In the genomic region with DNA sequence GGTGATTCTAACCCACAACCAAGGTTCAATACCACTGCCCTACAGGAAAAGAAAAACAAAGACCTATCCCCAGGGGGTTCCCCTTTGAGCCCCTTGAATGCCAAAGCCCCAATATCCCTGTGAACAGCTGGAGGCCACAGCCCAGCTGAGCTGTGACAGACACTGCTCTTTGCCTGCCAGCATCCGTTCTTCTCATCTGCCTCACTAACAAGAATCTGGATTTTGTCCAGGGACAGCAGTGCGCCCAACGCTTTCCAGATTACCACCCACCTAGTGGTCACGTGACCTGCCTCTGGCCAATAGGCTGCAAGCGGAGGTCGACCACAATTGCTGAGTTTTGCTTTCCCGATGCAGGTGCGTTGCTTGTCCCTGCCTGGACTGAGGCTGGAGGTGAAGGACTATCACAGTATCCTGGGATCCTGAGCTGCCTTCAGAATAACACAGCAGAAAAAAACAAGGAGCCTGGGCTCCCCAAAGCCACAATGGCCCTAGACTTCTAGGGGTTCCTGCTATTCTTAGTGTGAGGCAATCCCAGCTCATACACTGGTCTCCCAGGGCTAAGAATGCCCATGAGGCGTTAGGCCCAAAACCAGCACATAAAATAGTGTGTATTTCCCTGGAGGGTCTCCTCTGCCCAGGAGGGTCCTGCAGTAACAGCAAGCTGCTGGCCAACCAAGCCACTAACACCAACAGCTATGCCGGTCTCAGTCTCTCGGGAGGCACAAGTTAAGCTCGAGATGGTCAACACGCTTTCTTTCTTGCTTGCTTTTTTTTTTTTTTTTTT, we compare ENCODE assay signal across 8 cellular contexts. TPM values are rescaled to one million over a fixed set of nuclear protein-coding genes. Genes with fewer than 3 reads are reported as not detected.
A peak's percentile ranks its signal among the peaks of the same experiment; 100 is the strongest.
DNase-seq lines count a peak whose midpoint lies in the region; ATAC-seq, FAIRE-seq and TF ChIP-seq lines count a peak whose summit lies in the region.

No MANE protein-coding gene starts in this region.

- H3K27ac ChIP-seq in adrenal gland (no peak overlapping the region), heart right ventricle (no peak overlapping the region), tibial artery (no peak overlapping the region), prostate gland (no peak overlapping the region)

- H3K36me3 ChIP-seq in adrenal gland (replicated peaks in 1 of 2) (no peaks in the 10 kb centered on the region), heart right ventricle (peaks cover 0 to 3% (median 0%) of the 10 kb centered on the region in 9 donors), tibial artery (peaks cover 0 to 19% (median 0%) of the 10 kb centered on the region in 3 donors), prostate gland (no peaks in the 10 kb centered on the region)

- TF ChIP-seq POLR2A in H54 (IDR thresholded peaks at IDR 0.05; ENCODE audit: low read depth, low read length), result no peak
- peak in 1 of 2 donors; percentile 6 for TF ChIP-seq POLR2A in adrenal gland (IDR thresholded peaks at IDR 0.05)
- no peak for TF ChIP-seq POLR2A in prostate gland (IDR thresholded peaks at IDR 0.05)

- no peaks in the 10 kb centered on the region for H3K27me3 ChIP-seq in adrenal gland
- H3K27me3 ChIP-seq in heart right ventricle, result no peaks in the 10 kb centered on the region
- H3K27me3 ChIP-seq in tibial artery, result no peaks in the 10 kb centered on the region
- H3K27me3 ChIP-seq in prostate gland (replicated peaks; ENCODE audit: insufficient read depth), result no peaks in the 10 kb centered on the region

- peak; percentile 98 for FAIRE-seq in H54 (lab: Jason Lieb, UNC)

- WGBS in adrenal gland, 4 donors, result 64 to 79% (median 69%) methylated on average over 13 of the region's 13 CpGs
- WGBS in heart right ventricle, 2 donors, result 40 to 41% methylated on average over 13 of the region's 13 CpGs
- 58% methylated on average over 13 of the region's 13 CpGs for WGBS in prostate gland

- no peaks in the 10 kb centered on the region for H3K9me3 ChIP-seq in adrenal gland (replicated peaks in 1 of 3)
- H3K9me3 ChIP-seq in heart right ventricle, result no peaks in the 10 kb centered on the region
- H3K9me3 ChIP-seq in tibial artery, result no peaks in the 10 kb centered on the region
- H3K9me3 ChIP-seq in prostate gland, result no peaks in the 10 kb centered on the region

- TF ChIP-seq CTCF in adrenal gland (IDR thresholded peaks at IDR 0.05) (no peak), heart right ventricle (IDR thresholded peaks at IDR 0.05) (no peak), tibial artery (IDR thresholded peaks at IDR 0.05) (no peak), prostate gland (IDR thresholded peaks at IDR 0.05) (no peak)

- no peak overlapping the region for H3K4me3 ChIP-seq in adrenal gland
- peak overlapping the region in 1 of 10 donors; percentile 24 for H3K4me3 ChIP-seq in heart right ventricle
- H3K4me3 ChIP-seq in tibial artery, result no peak overlapping the region
- no peak overlapping the region for H3K4me3 ChIP-seq in prostate gland

- ATAC-seq in heart right ventricle, result peak; percentile 68 to 87 (median 82)
- no peak for ATAC-seq in GM21381 (IDR thresholded peaks at IDR 0.05; ENCODE audit: unreplicated experiment)

- no peaks in the 10 kb centered on the region for H3K4me1 ChIP-seq in adrenal gland (replicated peaks in 1 of 2)
- peaks cover 0 to 14% (median 7%) of the 10 kb centered on the region in 9 donors for H3K4me1 ChIP-seq in heart right ventricle
- peaks cover 0 to 6% (median 0%) of the 10 kb centered on the region in 4 donors for H3K4me1 ChIP-seq in tibial artery
- H3K4me1 ChIP-seq in prostate gland (replicated peaks), result no peaks in the 10 kb centered on the region

- intact Hi-C loops in adrenal gland (cut with DNase I), result no loop called here
- intact Hi-C loops in heart right ventricle (cut with DNase I), result no loop called here
- intact Hi-C loops in tibial artery (cut with DNase I; ENCODE audit: low total_unique reads), result no loop called here
- intact Hi-C loops in prostate gland (cut with DNase I), result no loop called here

- DNase-seq in H54 (ENCODE audit: insufficient read length, low spot score) (peak; percentile 93), adrenal gland (peak; percentile 46 to 94 (median 66)), heart right ventricle (peak; percentile 48 to 73), putamen (ENCODE audit: low spot score) (peak; percentile 43), ureter (ENCODE audit: low spot score) (no peak), tibial artery (no peak), prostate gland (ENCODE audit: low spot score) (no peak)

RNA-seq across cellular contexts. Expression of a gene that starts 13.8 kb away (rescaled TPM):
- 10 to 100 TPM in 4 of 8 donors, 1 to 10 TPM in 4; 5.7 to 16.7 (median 9.8) TPM for total RNA-seq in adrenal gland
- 10 to 100 TPM in 2 of 3 donors, 1 to 10 TPM in 1; 6.0 to 19.7 (median 12.0) TPM for polyA plus RNA-seq in adrenal gland
- 100 to 1,000 TPM in 4 of 10 donors, 10 to 100 TPM in 6; 38.6 to 144 (median 82.5) TPM for total RNA-seq in heart right ventricle
- polyA plus RNA-seq in heart right ventricle, result 10 to 100 TPM in 1 of 2 donors, 1 to 10 TPM in 1; 9.6 to 85.4 TPM
- 69.4 TPM for total RNA-seq in ureter
- 10 to 100 TPM; 41.1 to 84.3 TPM for total RNA-seq in prostate gland

Comparison
In these comparisons a context has a peak if more than half of its experiments do, and no peak if none do; other contexts are left out.
1. DNase-seq: peak in H54 (single experiment), adrenal gland (7 of 7), heart right ventricle (2 of 2) and putamen (single experiment); none in ureter (single experiment), tibial artery (0 of 2) and prostate gland (single experiment).